9 cellular contexts compared by ENCODE assay signal in the genomic region with DNA sequence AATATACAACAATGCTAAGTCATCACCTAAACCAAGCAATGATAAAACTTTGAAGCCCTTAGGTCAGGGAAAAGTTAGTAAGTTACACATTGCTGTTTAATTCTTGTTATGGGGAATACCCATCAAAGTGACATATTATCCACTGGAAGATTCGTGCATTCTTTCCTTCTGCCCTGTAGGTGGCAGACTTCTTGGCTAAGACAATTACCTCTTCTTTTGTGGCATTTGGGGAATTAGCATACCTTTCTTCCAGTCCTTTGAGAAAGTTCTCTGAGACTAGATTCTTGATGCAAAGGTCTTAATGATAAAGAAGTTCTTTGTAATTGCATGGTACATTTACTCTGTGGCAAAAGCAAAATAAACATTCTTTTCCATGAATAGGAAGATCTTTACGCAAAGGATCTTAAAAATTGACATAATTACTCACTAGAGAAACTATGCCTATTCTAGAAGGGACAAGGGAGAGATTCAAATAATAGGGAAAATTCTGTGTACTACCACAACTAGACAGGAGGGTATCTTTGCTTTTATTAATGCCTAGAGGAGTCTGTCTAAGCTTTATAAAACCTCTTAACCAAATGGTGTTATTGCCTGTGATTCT.
DNase-seq lines count a peak whose midpoint lies in the region; ATAC-seq and TF ChIP-seq lines count a peak whose summit lies in the region.
"Had no signal": no experiment of that assay in that cellular context is flagged by ENCODE, and none has a peak within 500 bp of the region (broad histone marks: within the 10 kb centered on the region; RNA-seq: fewer than 3 reads in every experiment).

No MANE protein-coding gene starts in this region.

- H3K4me1 ChIP-seq in cardiac muscle cell (ENCODE audit: low read depth) = no peaks in the 10 kb centered on the region
- H3K4me1 ChIP-seq in sigmoid colon = no peaks in the 10 kb centered on the region

- H3K27ac ChIP-seq in cardiac muscle cell (no peak overlapping the region), sigmoid colon (no peak overlapping the region)
- H3K27ac ChIP-seq: skin epidermis had no signal

- H3K9me3 Mint-ChIP-seq in T-cell = no peaks in the 10 kb centered on the region

- peak in 1 of 2 donors; percentile 22 for DNase-seq in cardiac muscle cell (ENCODE audit: low read depth in 1 of 2, low spot score in 1 of 2)
- DNase-seq in left ventricle myocardium superior = no peak
- peak; percentile 74 for DNase-seq in SK-MEL-5 (ENCODE audit: low read depth, low spot score)
- no peak for DNase-seq in left lobe of liver (ENCODE audit: low spot score)
- no peak for DNase-seq in DMS153 treated with DMSO at 0.1 percent for 48 hours (lab: John Stamatoyannopoulos, UW; ENCODE audit: unreplicated experiment)
- no peak for DNase-seq in T-cell
- DNase-seq in sigmoid colon = no peak

- H3K9me3 ChIP-seq in cardiac muscle cell (ENCODE audit: low read depth) (no peaks in the 10 kb centered on the region), sigmoid colon (no peaks in the 10 kb centered on the region)

- intact Hi-C loops in left ventricle myocardium superior (cut with micrococcal nuclease) (no loop called here), sigmoid colon (cut with DNase I) (no loop called here)

- ATAC-seq in left ventricle myocardium superior (no peak), HG02973 (IDR thresholded peaks at IDR 0.05; ENCODE audit: unreplicated experiment) (peak; percentile 87), left lobe of liver (peak; percentile 89), T-cell (replicated peaks in 1 of 4) (no peak)

- TF ChIP-seq EP300 in sigmoid colon (IDR thresholded peaks at IDR 0.05) = no peak

- 48 to 49% methylated on average over 2 of the region's 2 CpGs for WGBS in sigmoid colon, 2 donors

- no peak for TF ChIP-seq POLR2A in sigmoid colon (IDR thresholded peaks at IDR 0.05)

- H3K4me1 Mint-ChIP-seq in T-cell = no peaks in the 10 kb centered on the region

- H3K27ac Mint-ChIP-seq in T-cell = no peak overlapping the region

- H3K4me3 Mint-ChIP-seq in T-cell = no peak overlapping the region

- peaks cover 2 to 14% of the 10 kb centered on the region in 2 donors for H3K27me3 Mint-ChIP-seq in T-cell

- in situ Hi-C loops in SK-MEL-5 (cut with HindIII; ENCODE audit: low pct_unique_long_range_greater_than_20kb, low sequenced_read_pairs) = no loop called here

- H3K36me3 Mint-ChIP-seq in T-cell = no peaks in the 10 kb centered on the region

- CTCF ChIA-PET in T-cell (lab: Charles Lee) = no interaction called here

- H3K4me3 ChIP-seq in cardiac muscle cell (no peak overlapping the region), sigmoid colon (no peak overlapping the region)
- H3K4me3 ChIP-seq: skin epidermis had no signal

- TF ChIP-seq CTCF in cardiac muscle cell (IDR thresholded peaks at IDR 0.05; ENCODE audit: low read depth, low read length) (peak; percentile 16), sigmoid colon (IDR thresholded peaks at IDR 0.05) (no peak)

- H3K36me3 ChIP-seq in cardiac muscle cell = no peaks in the 10 kb centered on the region
- H3K36me3 ChIP-seq in sigmoid colon = no peaks in the 10 kb centered on the region

- POLR2A ChIA-PET in T-cell (lab: Charles Lee) = no interaction called here

- H3K27me3 ChIP-seq in cardiac muscle cell (no peaks in the 10 kb centered on the region), sigmoid colon (no peaks in the 10 kb centered on the region)

Comparison
In these comparisons a context has a peak if more than half of its experiments do, and no peak if none do; other contexts are left out.
1. ATAC-seq: peak in HG02973 (single experiment) and left lobe of liver (single experiment); none in left ventricle myocardium superior (single experiment) and T-cell (0 of 4).